In genomic region chr16:71882505-71883192, GRCh38 we compare ENCODE assay signal across 8 cellular contexts. TPM values are rescaled to one million over a fixed set of nuclear protein-coding genes. Genes with fewer than 3 reads are reported as not detected.
A peak's percentile ranks its signal among the peaks of the same experiment; 100 is the strongest.
DNase-seq lines count a peak whose midpoint lies in the region; TF ChIP-seq lines count a peak whose summit lies in the region.

No MANE protein-coding gene starts in this region.

- H3K9me3 ChIP-seq in BE2C = no peaks in the 10 kb centered on the region
- no peaks in the 10 kb centered on the region for H3K9me3 ChIP-seq in OCI-LY1 (ENCODE audit: low read length)
- no peaks in the 10 kb centered on the region for H3K9me3 ChIP-seq in esophagus (ENCODE audit: control insufficient read depth in 2 of 2, insufficient read depth in 1 of 2, low read depth in 1 of 2, low read length in 1 of 2)
- H3K9me3 ChIP-seq in muscle layer of duodenum (ENCODE audit: control insufficient read depth in 1 of 2, low read length in 2 of 2) = no peaks in the 10 kb centered on the region

- H3K27me3 ChIP-seq in BE2C (no peaks in the 10 kb centered on the region), OCI-LY1 (ENCODE audit: insufficient read depth, low read length) (no peaks in the 10 kb centered on the region), esophagus (ENCODE audit: control insufficient read depth in 1 of 2, insufficient read depth in 2 of 2, low read length in 2 of 2) (no peaks in the 10 kb centered on the region), muscle layer of duodenum (ENCODE audit: low read depth, low read length) (no peaks in the 10 kb centered on the region)

- H3F3A ChIP-seq in OCI-LY1 (ENCODE audit: insufficient read depth, low read length) = peaks cover 5% of the 10 kb centered on the region; the same call in 1 of the 2 replicates

- H3K9me2 ChIP-seq in OCI-LY1 (ENCODE audit: low read depth, low read length) = no peaks in the 10 kb centered on the region

- 2 to 3% methylated on average over 10 of the region's 10 CpGs for WGBS in esophagus, 2 donors

- DNase-seq in BE2C = peak; percentile 75
- peak; percentile 52 for DNase-seq in GM19238 (ENCODE audit: insufficient read length, low spot score)
- peak; percentile 47 for DNase-seq in HK-2 (ENCODE audit: unreplicated experiment)
- DNase-seq in activated T-cell treated with anti-CD3 and anti-CD28 coated beads, Interleukin-2, amount 50 U/mL, for 1 hour = peak; percentile 53
- DNase-seq in stimulated activated naive CD4-positive, alpha-beta T cell (lab: John Stamatoyannopoulos, UW) = peak; percentile 19 to 86 (median 71)

- H2AFZ ChIP-seq in OCI-LY1 (ENCODE audit: low read length) = no peak overlapping the region

- TF ChIP-seq CTCF in BE2C (IDR thresholded peaks at IDR 0.05; ENCODE audit: low read depth, low read length) (peak; percentile 91), OCI-LY1 (IDR thresholded peaks at IDR 0.05; ENCODE audit: low read length) (peak; percentile 77)

- peaks cover 14% of the 10 kb centered on the region for H3K36me3 ChIP-seq in BE2C
- H3K36me3 ChIP-seq in OCI-LY1 (ENCODE audit: insufficient read depth, low read length) = peaks cover 25% of the 10 kb centered on the region; the same call in 1 of the 2 replicates
- H3K36me3 ChIP-seq in esophagus (ENCODE audit: control insufficient read depth in 2 of 2, insufficient read depth in 2 of 2, low read length in 1 of 2) = no peaks in the 10 kb centered on the region
- H3K36me3 ChIP-seq in muscle layer of duodenum (ENCODE audit: control insufficient read depth in 1 of 2, insufficient read depth in 2 of 2, low read length in 2 of 2) = peaks cover 10 to 16% of the 10 kb centered on the region in 2 donors

- H3K4me3 ChIP-seq in BE2C (ENCODE audit: low read depth, low read length) (peak overlapping the region; percentile 95), OCI-LY1 (ENCODE audit: low read depth, low read length, poor library complexity, severe bottlenecking) (peak overlapping the region; percentile 86), esophagus (ENCODE audit: low read depth in 1 of 2, low read length in 2 of 2) (peak overlapping the region; percentile 83 to 90), muscle layer of duodenum (ENCODE audit: low read depth in 1 of 2, low read length in 2 of 2) (peak overlapping the region; percentile 83 to 90)

- H4K20me1 ChIP-seq in OCI-LY1 (ENCODE audit: insufficient read depth, low read length) = no peaks in the 10 kb centered on the region

- H3K27ac ChIP-seq in OCI-LY1 (ENCODE audit: low read depth, low read length, poor library complexity, severe bottlenecking) (peak overlapping the region; percentile 71), esophagus (ENCODE audit: low read depth in 2 of 2, low read length in 1 of 2) (peak overlapping the region; percentile 75 to 80), muscle layer of duodenum (ENCODE audit: low read length) (peak overlapping the region; percentile 27)

- H3K4me2 ChIP-seq in OCI-LY1 (ENCODE audit: low read length) = peak overlapping the region; percentile 84

- H3K4me1 ChIP-seq in BE2C (no peaks in the 10 kb centered on the region; the same call in 1 of the 2 replicates), OCI-LY1 (ENCODE audit: insufficient read depth, low read length, severe bottlenecking) (peaks cover 37% of the 10 kb centered on the region), esophagus (ENCODE audit: control insufficient read depth in 2 of 2, insufficient read depth in 2 of 2, low read length in 1 of 2) (peaks cover 0 to 3% of the 10 kb centered on the region in 2 donors), muscle layer of duodenum (ENCODE audit: control insufficient read depth in 1 of 2, insufficient read depth in 2 of 2, low read length in 2 of 2) (peaks cover 5 to 9% of the 10 kb centered on the region in 2 donors)

- H3K79me2 ChIP-seq in OCI-LY1 (ENCODE audit: insufficient read depth, low read length) = no peaks in the 10 kb centered on the region

- peak overlapping the region; percentile 86 for H3K9ac ChIP-seq in OCI-LY1 (ENCODE audit: low read length)

RNA-seq across cellular contexts. Expression of gene ZNF821, which starts 1.3 kb away (rescaled TPM):
- 8.9 TPM for polyA plus RNA-seq in BE2C (2012; ENCODE audit: insufficient read depth, insufficient read length, low read depth)
- polyA plus RNA-seq in esophagus = 1 to 10 TPM; 3.5 to 4.0 TPM

RNA-seq across cellular contexts. Expression of gene IST1, which starts 12.7 kb away (rescaled TPM):
- polyA plus RNA-seq in BE2C (2012; ENCODE audit: insufficient read depth, insufficient read length, low read depth) = 207 TPM
- 100 to 1,000 TPM in 1 of 2 donors, 10 to 100 TPM in 1; 78.8 to 101 TPM for polyA plus RNA-seq in esophagus

RNA-seq across cellular contexts. Expression of gene ATXN1L, which starts 36.9 kb away (rescaled TPM):
- 23.1 TPM for polyA plus RNA-seq in BE2C (2012; ENCODE audit: insufficient read depth, insufficient read length, low read depth)
- 1 to 10 TPM; 4.7 to 6.4 TPM for polyA plus RNA-seq in esophagus

Comparison
In these comparisons a context has a peak if more than half of its experiments do, and no peak if none do; other contexts are left out.
1. Peak in every context shown above with its lines: DNase-seq, H3K4me3 ChIP-seq and H3K27ac ChIP-seq.
2. H3K27ac ChIP-seq: peak in every context shown above with its lines; median percentile 78 in esophagus; 71 in OCI-LY1; 27 in muscle layer of duodenum.